In genomic region chr5:157535042-157535865, GRCh38 we compare ENCODE assay signal across 1 cellular context.
TF ChIP-seq lines count a peak whose summit lies in the region.

No MANE protein-coding gene starts in this region.

TF ChIP-seq in K562, 482 proteins besides CTCF, POLR2A, EP300 and RAD21 (continued from another document and continues in another):
- TF ChIP-seq ELK1 (CRISPR knock-in tag; IDR thresholded peaks at IDR 0.05) (no peak), ZMIZ1 (IDR thresholded peaks at IDR 0.05; ENCODE audit: low read depth in 2 of 2, low read length in 2 of 2) (no peak), COPS2 (conservative IDR thresholded peaks at IDR 0.05) (no peak), ZNF583 (CRISPR knock-in tag; IDR thresholded peaks at IDR 0.05) (no peak), PML (IDR thresholded peaks at IDR 0.05; ENCODE audit: low read length) (no peak), ZZZ3 (IDR thresholded peaks at IDR 0.05) (no peak), ZNF586 (CRISPR knock-in tag; conservative IDR thresholded peaks at IDR 0.05) (no peak), KDM2B (CRISPR knock-in tag; IDR thresholded peaks at IDR 0.05) (no peak), XRCC5 (IDR thresholded peaks at IDR 0.05; ENCODE audit: low read depth, low read length) (no peak), RFX5 (IDR thresholded peaks at IDR 0.05; ENCODE audit: low read depth, low read length) (no peak), PTBP1 (IDR thresholded peaks at IDR 0.05; ENCODE audit: low read depth, low read length) (no peak), CBX5 (IDR thresholded peaks at IDR 0.05; ENCODE audit: borderline replicate concordance, low read depth) (no peak), SAFB (IDR thresholded peaks at IDR 0.05; ENCODE audit: borderline replicate concordance, low read depth, low read length) (no peak), ZC3H8 (IDR thresholded peaks at IDR 0.05) (no peak), ZNF79 (CRISPR knock-in tag; IDR thresholded peaks at IDR 0.05; ENCODE audit: low read depth) (no peak), ZEB2 (IDR thresholded peaks at IDR 0.05) (no peak), ZNF830 (CRISPR knock-in tag; IDR thresholded peaks at IDR 0.05) (no peak), FOXP4 (CRISPR knock-in tag; IDR thresholded peaks at IDR 0.05; ENCODE audit: borderline replicate concordance) (no peak), KDM4B (IDR thresholded peaks at IDR 0.05; ENCODE audit: borderline replicate concordance in 2 of 2, low read depth in 1 of 2) (no peak), STAT5A (IDR thresholded peaks at IDR 0.05; ENCODE audit: borderline replicate concordance, low read length) (no peak), PHF8 (IDR thresholded peaks at IDR 0.05; ENCODE audit: borderline replicate concordance, low read length) (no peak), NFATC3 (IDR thresholded peaks at IDR 0.05) (no peak), NR4A1 (CRISPR knock-in tag; IDR thresholded peaks at IDR 0.05) (no peak), NR4A1 (tag; IDR thresholded peaks at IDR 0.05) (peak; percentile 90), GATAD2A (IDR thresholded peaks at IDR 0.05) (no peak), E4F1 (CRISPR knock-in tag; IDR thresholded peaks at IDR 0.05; ENCODE audit: borderline replicate concordance) (no peak), TBP (optimal IDR thresholded peaks at IDR 0.05; ENCODE audit: low read depth, low read length) (no peak), KDM1A (IDR thresholded peaks at IDR 0.05) (peak; percentile 25 to 49; a peak in 1 of 4 replicates), RBM14 (IDR thresholded peaks at IDR 0.05; ENCODE audit: borderline replicate concordance, insufficient read depth, low read depth, low read length) (no peak), MECOM (CRISPR knock-in tag; IDR thresholded peaks at IDR 0.05) (no peak), E2F8 (IDR thresholded peaks at IDR 0.05; ENCODE audit: low read depth, partially characterized antibody) (no peak), RFX1 (IDR thresholded peaks at IDR 0.05) (no peak), DNMT1 (IDR thresholded peaks at IDR 0.05) (no peak), HDAC3 (IDR thresholded peaks at IDR 0.05; ENCODE audit: borderline replicate concordance, partially characterized antibody) (no peak)
- TF ChIP-seq, protein P1, sequence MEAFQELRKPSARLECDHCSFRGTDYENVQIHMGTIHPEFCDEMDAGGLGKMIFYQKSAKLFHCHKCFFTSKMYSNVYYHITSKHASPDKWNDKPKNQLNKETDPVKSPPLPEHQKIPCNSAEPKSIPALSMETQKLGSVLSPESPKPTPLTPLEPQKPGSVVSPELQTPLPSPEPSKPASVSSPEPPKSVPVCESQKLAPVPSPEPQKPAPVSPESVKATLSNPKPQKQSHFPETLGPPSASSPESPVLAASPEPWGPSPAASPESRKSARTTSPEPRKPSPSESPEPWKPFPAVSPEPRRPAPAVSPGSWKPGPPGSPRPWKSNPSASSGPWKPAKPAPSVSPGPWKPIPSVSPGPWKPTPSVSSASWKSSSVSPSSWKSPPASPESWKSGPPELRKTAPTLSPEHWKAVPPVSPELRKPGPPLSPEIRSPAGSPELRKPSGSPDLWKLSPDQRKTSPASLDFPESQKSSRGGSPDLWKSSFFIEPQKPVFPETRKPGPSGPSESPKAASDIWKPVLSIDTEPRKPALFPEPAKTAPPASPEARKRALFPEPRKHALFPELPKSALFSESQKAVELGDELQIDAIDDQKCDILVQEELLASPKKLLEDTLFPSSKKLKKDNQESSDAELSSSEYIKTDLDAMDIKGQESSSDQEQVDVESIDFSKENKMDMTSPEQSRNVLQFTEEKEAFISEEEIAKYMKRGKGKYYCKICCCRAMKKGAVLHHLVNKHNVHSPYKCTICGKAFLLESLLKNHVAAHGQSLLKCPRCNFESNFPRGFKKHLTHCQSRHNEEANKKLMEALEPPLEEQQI (IDR thresholded peaks at IDR 0.05), result no peak
- TF ChIP-seq, protein P2, sequence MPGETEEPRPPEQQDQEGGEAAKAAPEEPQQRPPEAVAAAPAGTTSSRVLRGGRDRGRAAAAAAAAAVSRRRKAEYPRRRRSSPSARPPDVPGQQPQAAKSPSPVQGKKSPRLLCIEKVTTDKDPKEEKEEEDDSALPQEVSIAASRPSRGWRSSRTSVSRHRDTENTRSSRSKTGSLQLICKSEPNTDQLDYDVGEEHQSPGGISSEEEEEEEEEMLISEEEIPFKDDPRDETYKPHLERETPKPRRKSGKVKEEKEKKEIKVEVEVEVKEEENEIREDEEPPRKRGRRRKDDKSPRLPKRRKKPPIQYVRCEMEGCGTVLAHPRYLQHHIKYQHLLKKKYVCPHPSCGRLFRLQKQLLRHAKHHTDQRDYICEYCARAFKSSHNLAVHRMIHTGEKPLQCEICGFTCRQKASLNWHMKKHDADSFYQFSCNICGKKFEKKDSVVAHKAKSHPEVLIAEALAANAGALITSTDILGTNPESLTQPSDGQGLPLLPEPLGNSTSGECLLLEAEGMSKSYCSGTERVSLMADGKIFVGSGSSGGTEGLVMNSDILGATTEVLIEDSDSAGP (CRISPR knock-in tag; IDR thresholded peaks at IDR 0.05), result no peak
- TF ChIP-seq, protein P3, sequence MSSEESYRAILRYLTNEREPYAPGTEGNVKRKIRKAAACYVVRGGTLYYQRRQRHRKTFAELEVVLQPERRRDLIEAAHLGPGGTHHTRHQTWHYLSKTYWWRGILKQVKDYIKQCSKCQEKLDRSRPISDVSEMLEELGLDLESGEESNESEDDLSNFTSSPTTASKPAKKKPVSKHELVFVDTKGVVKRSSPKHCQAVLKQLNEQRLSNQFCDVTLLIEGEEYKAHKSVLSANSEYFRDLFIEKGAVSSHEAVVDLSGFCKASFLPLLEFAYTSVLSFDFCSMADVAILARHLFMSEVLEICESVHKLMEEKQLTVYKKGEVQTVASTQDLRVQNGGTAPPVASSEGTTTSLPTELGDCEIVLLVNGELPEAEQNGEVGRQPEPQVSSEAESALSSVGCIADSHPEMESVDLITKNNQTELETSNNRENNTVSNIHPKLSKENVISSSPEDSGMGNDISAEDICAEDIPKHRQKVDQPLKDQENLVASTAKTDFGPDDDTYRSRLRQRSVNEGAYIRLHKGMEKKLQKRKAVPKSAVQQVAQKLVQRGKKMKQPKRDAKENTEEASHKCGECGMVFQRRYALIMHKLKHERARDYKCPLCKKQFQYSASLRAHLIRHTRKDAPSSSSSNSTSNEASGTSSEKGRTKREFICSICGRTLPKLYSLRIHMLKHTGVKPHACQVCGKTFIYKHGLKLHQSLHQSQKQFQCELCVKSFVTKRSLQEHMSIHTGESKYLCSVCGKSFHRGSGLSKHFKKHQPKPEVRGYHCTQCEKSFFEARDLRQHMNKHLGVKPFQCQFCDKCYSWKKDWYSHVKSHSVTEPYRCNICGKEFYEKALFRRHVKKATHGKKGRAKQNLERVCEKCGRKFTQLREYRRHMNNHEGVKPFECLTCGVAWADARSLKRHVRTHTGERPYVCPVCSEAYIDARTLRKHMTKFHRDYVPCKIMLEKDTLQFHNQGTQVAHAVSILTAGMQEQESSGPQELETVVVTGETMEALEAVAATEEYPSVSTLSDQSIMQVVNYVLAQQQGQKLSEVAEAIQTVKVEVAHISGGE (CRISPR knock-in tag; IDR thresholded peaks at IDR 0.05), result peak in 1 of 3 experiments; percentile 47; a peak in 1 of 6 replicates
